In the genomic region with DNA sequence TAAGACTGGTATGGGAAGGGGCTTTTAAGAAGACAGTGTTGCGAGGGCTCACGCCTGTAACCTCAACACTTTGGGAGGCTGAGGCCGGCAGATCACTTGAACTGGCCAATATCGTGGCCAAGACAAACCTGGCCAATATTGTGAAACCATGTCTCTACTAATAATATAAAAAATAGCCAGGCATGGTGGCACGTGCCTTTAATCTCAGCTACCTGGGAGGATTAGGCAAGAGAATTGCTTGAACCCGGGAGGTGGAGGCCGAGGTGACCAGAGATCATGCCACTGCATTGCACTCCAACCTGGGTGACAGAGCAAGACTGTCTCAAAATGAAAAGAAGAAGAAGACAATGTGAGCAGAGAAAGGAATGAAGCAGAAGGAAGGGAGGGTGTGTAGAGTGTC, we compare ENCODE assay signal across 14 cellular contexts.
DNase-seq lines count a peak whose midpoint lies in the region; ATAC-seq lines count a peak whose summit lies in the region.
"Had no signal": no experiment of that assay in that cellular context is flagged by ENCODE, and none has a peak within 500 bp of the region (broad histone marks: within the 10 kb centered on the region; RNA-seq: fewer than 3 reads in every experiment).

No MANE protein-coding gene starts in this region.

- H3K4me1 Mint-ChIP-seq in T-helper 2 cell treated with Interferon-gamma antibody and Interleukin-4, amounts not matched to agents 5 μg/mL and 100 μg/mL, for 36 hours (ENCODE audit: low read depth) = peaks cover 21% of the 10 kb centered on the region
- peaks cover 74% of the 10 kb centered on the region for H3K4me1 Mint-ChIP-seq in activated naive CD4-positive, alpha-beta T cell treated with anti-CD3 and anti-CD28 coated beads, Interleukin-2, amount 50 U/mL, for 24 hours
- peaks cover 50% of the 10 kb centered on the region for H3K4me1 Mint-ChIP-seq in activated naive CD4-positive, alpha-beta T cell treated with anti-CD3 and anti-CD28 coated beads for 36 hours (ENCODE audit: low read depth)

- CTCF ChIA-PET in activated naive CD4-positive, alpha-beta T cell treated with anti-CD3 and anti-CD28 coated beads for 36 hours (lab: Charles Lee) = no interaction called here

- peaks cover 1% of the 10 kb centered on the region for H3K36me3 Mint-ChIP-seq in T-helper 2 cell treated with Interferon-gamma antibody and Interleukin-4, amounts not matched to agents 5 μg/mL and 100 μg/mL, for 36 hours (ENCODE audit: low read depth)
- H3K36me3 Mint-ChIP-seq in activated naive CD4-positive, alpha-beta T cell treated with anti-CD3 and anti-CD28 coated beads, Interleukin-2, amount 50 U/mL, for 24 hours = peaks cover 3% of the 10 kb centered on the region
- H3K36me3 Mint-ChIP-seq in activated naive CD4-positive, alpha-beta T cell treated with anti-CD3 and anti-CD28 coated beads for 36 hours (ENCODE audit: low read depth) = peaks cover 1% of the 10 kb centered on the region

- H3K4me3 Mint-ChIP-seq in T-helper 2 cell treated with Interferon-gamma antibody and Interleukin-4, amounts not matched to agents 5 μg/mL and 100 μg/mL, for 36 hours = no peak overlapping the region
- no peak overlapping the region for H3K4me3 Mint-ChIP-seq in activated naive CD4-positive, alpha-beta T cell treated with anti-CD3 and anti-CD28 coated beads, Interleukin-2, amount 50 U/mL, for 24 hours
- no peak overlapping the region for H3K4me3 Mint-ChIP-seq in activated naive CD4-positive, alpha-beta T cell treated with anti-CD3 and anti-CD28 coated beads for 36 hours

- H3K27me3 Mint-ChIP-seq in T-helper 2 cell treated with Interferon-gamma antibody and Interleukin-4, amounts not matched to agents 5 μg/mL and 100 μg/mL, for 36 hours (ENCODE audit: low read depth) = no peaks in the 10 kb centered on the region
- no peaks in the 10 kb centered on the region for H3K27me3 Mint-ChIP-seq in activated naive CD4-positive, alpha-beta T cell treated with anti-CD3 and anti-CD28 coated beads, Interleukin-2, amount 50 U/mL, for 24 hours
- no peaks in the 10 kb centered on the region for H3K27me3 Mint-ChIP-seq in activated naive CD4-positive, alpha-beta T cell treated with anti-CD3 and anti-CD28 coated beads for 36 hours (ENCODE audit: low read depth)

- intact Hi-C loops in activated naive CD4-positive, alpha-beta T cell treated with anti-CD3 and anti-CD28 coated beads for 36 hours (cut with micrococcal nuclease) = loop anchor here (10.0 kb wide), 2 partner anchors 810 to 970 kb away; no protein-coding TSS in a partner anchor

- peak overlapping the region; percentile 85 for H3K27ac Mint-ChIP-seq in T-helper 2 cell treated with Interferon-gamma antibody and Interleukin-4, amounts not matched to agents 5 μg/mL and 100 μg/mL, for 36 hours
- H3K27ac Mint-ChIP-seq in activated naive CD4-positive, alpha-beta T cell treated with anti-CD3 and anti-CD28 coated beads, Interleukin-2, amount 50 U/mL, for 24 hours = peak overlapping the region; percentile 71
- no peak overlapping the region for H3K27ac Mint-ChIP-seq in activated naive CD4-positive, alpha-beta T cell treated with anti-CD3 and anti-CD28 coated beads for 36 hours

- DNase-seq in T-helper 2 cell treated with Interferon-gamma antibody and Interleukin-4, amounts not matched to agents 5 μg/mL and 100 μg/mL, for 36 hours (ENCODE audit: low spot score) = no peak
- no peak for DNase-seq in T-helper 2 cell
- DNase-seq in activated naive CD4-positive, alpha-beta T cell treated with anti-CD3 and anti-CD28 coated beads for 36 hours = no peak
- DNase-seq in left lobe of liver (ENCODE audit: low spot score) = peak; percentile 51
- DNase-seq: 8988T, AML-193, Calu3, DMS 273 treated with DMSO at 0.1 percent for 48 hours, GM23248 had no signal

- H3K9me3 Mint-ChIP-seq in T-helper 2 cell treated with Interferon-gamma antibody and Interleukin-4, amounts not matched to agents 5 μg/mL and 100 μg/mL, for 36 hours = no peaks in the 10 kb centered on the region
- peaks cover 5% of the 10 kb centered on the region for H3K9me3 Mint-ChIP-seq in activated naive CD4-positive, alpha-beta T cell treated with anti-CD3 and anti-CD28 coated beads, Interleukin-2, amount 50 U/mL, for 24 hours
- H3K9me3 Mint-ChIP-seq in activated naive CD4-positive, alpha-beta T cell treated with anti-CD3 and anti-CD28 coated beads for 36 hours = no peaks in the 10 kb centered on the region

- ATAC-seq in left lobe of liver (peak; percentile 5), GM21528 (IDR thresholded peaks at IDR 0.05; ENCODE audit: low FRiP score, unreplicated experiment) (no peak), GM21723 (IDR thresholded peaks at IDR 0.05; ENCODE audit: unreplicated experiment) (no peak)
- ATAC-seq: HCT116, HepG2 had no signal
